In the genomic region with DNA sequence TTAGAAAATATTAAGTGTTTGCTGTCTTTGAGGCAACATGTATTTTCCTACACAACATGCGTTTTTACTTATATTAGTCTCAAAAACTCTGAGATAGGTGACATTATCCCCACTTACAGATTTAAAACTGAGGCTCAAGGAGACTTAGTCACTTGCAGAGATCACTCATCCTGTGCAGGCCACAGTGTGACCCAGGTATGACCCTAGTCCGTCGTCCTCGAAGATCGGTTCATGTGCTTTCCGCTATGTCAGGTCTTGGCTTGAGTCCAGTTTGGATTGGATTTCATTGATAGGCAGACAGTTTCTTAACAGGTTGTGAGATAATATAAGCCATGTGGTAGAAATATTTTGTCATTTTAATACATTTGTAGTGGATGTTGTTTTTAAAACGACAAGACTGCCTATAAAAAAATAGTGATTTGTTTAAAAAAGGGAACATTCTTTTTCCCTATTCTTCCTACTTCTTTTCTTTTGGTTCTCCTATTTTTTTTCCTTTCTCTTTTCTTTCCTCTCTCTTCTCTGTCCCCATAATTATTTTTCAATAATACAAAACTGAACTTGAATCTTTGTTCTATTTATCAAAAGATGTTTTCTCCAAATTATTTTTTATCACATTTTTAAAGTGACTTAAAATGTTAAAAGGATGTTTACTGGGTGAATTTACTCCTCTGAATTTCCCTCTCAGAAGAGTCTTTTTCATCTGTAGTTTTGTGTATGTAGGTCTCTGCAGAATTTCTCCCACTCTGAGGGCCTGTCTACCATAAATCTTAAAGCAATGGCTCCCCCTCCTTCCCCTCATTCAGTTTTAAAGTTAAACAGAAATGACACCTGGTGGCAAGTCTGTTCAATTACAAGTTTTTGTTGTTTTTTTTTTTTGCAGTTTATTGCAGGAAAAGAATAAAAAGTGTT, we compare ENCODE assay signal across 8 cellular contexts.
A peak's percentile ranks its signal among the peaks of the same experiment; 100 is the strongest.
DNase-seq lines count a peak whose midpoint lies in the region; ATAC-seq, FAIRE-seq and TF ChIP-seq lines count a peak whose summit lies in the region.

No MANE protein-coding gene starts in this region.

- no peak for ATAC-seq in HG03039 (IDR thresholded peaks at IDR 0.05; ENCODE audit: unreplicated experiment)
- no peak for ATAC-seq in GM21825 (IDR thresholded peaks at IDR 0.05; ENCODE audit: unreplicated experiment)

- DNase-seq in A172 (ENCODE audit: low spot score) (peak; percentile 32), GM10266 (ENCODE audit: extremely low spot score) (peak; percentile 47), NCI-H146 (lab: John Stamatoyannopoulos, UW) (peak; percentile 59), globus pallidus (ENCODE audit: low spot score) (peak; percentile 32), putamen (ENCODE audit: low spot score) (peak; percentile 19)

- peak; percentile 47 for TF ChIP-seq CTCF in GM10266 (IDR thresholded peaks at IDR 0.05; ENCODE audit: control insufficient read depth, insufficient read depth, low read depth, missing control alignments)

- FAIRE-seq in TTC549 (lab: Jason Lieb, UNC), result peak; percentile 82
